16 cellular contexts compared by ENCODE assay signal in genomic region chrY:8085925-8086324, GRCh38.
DNase-seq lines count a peak whose midpoint lies in the region; ATAC-seq and TF ChIP-seq lines count a peak whose summit lies in the region.
"Had no signal": no experiment of that assay in that cellular context is flagged by ENCODE, and none has a peak within 500 bp of the region (broad histone marks: within the 10 kb centered on the region; RNA-seq: fewer than 3 reads in every experiment).

No MANE protein-coding gene starts in this region.

- H3K4me3 ChIP-seq in epithelial cell of esophagus (ENCODE audit: low read length): no peak overlapping the region
- H3K4me3 ChIP-seq: GM23338 had no signal

- no peak for ATAC-seq in GM21717 (IDR thresholded peaks at IDR 0.05; ENCODE audit: unreplicated experiment)
- ATAC-seq: GM23338 had no signal

- TF ChIP-seq CTCF in epithelial cell of esophagus (IDR thresholded peaks at IDR 0.05; ENCODE audit: insufficient read depth, low read depth, low read length, missing control alignments): no peak

- in situ Hi-C loops in Caki2 (cut with HindIII; ENCODE audit: low pct_unique_long_range_greater_than_20kb, low sequenced_read_pairs): no loop called here

- DNase-seq in Caki2 (ENCODE audit: low read depth) (peak; percentile 4), NCI-H226 (peak; percentile 14), epithelial cell of esophagus (ENCODE audit: low read depth) (peak; percentile 36), renal cortical epithelial cell (ENCODE audit: low read depth) (peak; percentile 17), AML-193 (lab: John Stamatoyannopoulos, UW) (no peak), NCI-H1105 (lab: John Stamatoyannopoulos, UW) (no peak)
- DNase-seq: ACHN; Caco-2; CD4-positive, alpha-beta T cell; DMS153; DMS79; GDM1; HCEC 1CT; IMR-90 had no signal

Comparison
In these comparisons a context has a peak if more than half of its experiments do, and no peak if none do; other contexts are left out.
1. DNase-seq: peak in Caki2 (single experiment), NCI-H226 (single experiment), epithelial cell of esophagus (single experiment) and renal cortical epithelial cell (single experiment); none in AML-193 (0 of 2) and NCI-H1105 (single experiment).